1 cellular context compared by ENCODE assay signal in genomic region chr6:158633127-158633526, GRCh38.
TF ChIP-seq lines count a peak whose summit lies in the region.

No MANE protein-coding gene starts in this region.

TF ChIP-seq in K562, 482 proteins besides CTCF, POLR2A, EP300 and RAD21:
- TF ChIP-seq, protein P1, sequence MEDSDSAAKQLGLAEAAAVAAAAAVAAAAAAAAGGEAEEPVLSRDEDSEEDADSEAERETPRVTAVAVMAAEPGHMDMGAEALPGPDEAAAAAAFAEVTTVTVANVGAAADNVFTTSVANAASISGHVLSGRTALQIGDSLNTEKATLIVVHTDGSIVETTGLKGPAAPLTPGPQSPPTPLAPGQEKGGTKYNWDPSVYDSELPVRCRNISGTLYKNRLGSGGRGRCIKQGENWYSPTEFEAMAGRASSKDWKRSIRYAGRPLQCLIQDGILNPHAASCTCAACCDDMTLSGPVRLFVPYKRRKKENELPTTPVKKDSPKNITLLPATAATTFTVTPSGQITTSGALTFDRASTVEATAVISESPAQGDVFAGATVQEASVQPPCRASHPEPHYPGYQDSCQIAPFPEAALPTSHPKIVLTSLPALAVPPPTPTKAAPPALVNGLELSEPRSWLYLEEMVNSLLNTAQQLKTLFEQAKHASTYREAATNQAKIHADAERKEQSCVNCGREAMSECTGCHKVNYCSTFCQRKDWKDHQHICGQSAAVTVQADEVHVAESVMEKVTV (CRISPR knock-in tag; IDR thresholded peaks at IDR 0.05) = no peak
- TF ChIP-seq ZNF408 (CRISPR knock-in tag; IDR thresholded peaks at IDR 0.05; ENCODE audit: low read depth) = no peak
- no peak for TF ChIP-seq ZC3H11A (IDR thresholded peaks at IDR 0.05; ENCODE audit: low read depth, low read length)
- no peak for TF ChIP-seq ELF1 (tag; IDR thresholded peaks at IDR 0.05)
- TF ChIP-seq ETS2 (tag; IDR thresholded peaks at IDR 0.05; ENCODE audit: borderline replicate concordance, poor library complexity, severe bottlenecking) = no peak
- TF ChIP-seq ZNF277 (CRISPR knock-in tag; IDR thresholded peaks at IDR 0.05; ENCODE audit: borderline replicate concordance) = no peak
- no peak for TF ChIP-seq POLR2AphosphoS2 (IDR thresholded peaks at IDR 0.05; ENCODE audit: low read length)
- no peak for TF ChIP-seq CREM (IDR thresholded peaks at IDR 0.05; ENCODE audit: low read depth)
- no peak for TF ChIP-seq ZMIZ1 (IDR thresholded peaks at IDR 0.05; ENCODE audit: low read depth in 2 of 2, low read length in 2 of 2)
- no peak for TF ChIP-seq EZH2 (IDR thresholded peaks at IDR 0.05; ENCODE audit: borderline replicate concordance, low read depth, low read length)
- no peak for TF ChIP-seq ZNF398 (CRISPR knock-in tag; IDR thresholded peaks at IDR 0.05)
- no peak for TF ChIP-seq KLF6 (CRISPR knock-in tag; IDR thresholded peaks at IDR 0.05; ENCODE audit: borderline replicate concordance)
- TF ChIP-seq PHTF2 (CRISPR knock-in tag; IDR thresholded peaks at IDR 0.05) = no peak
- TF ChIP-seq, protein P2, sequence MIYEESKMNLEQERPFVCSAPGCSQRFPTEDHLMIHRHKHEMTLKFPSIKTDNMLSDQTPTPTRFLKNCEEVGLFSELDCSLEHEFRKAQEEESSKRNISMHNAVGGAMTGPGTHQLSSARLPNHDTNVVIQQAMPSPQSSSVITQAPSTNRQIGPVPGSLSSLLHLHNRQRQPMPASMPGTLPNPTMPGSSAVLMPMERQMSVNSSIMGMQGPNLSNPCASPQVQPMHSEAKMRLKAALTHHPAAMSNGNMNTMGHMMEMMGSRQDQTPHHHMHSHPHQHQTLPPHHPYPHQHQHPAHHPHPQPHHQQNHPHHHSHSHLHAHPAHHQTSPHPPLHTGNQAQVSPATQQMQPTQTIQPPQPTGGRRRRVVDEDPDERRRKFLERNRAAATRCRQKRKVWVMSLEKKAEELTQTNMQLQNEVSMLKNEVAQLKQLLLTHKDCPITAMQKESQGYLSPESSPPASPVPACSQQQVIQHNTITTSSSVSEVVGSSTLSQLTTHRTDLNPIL (CRISPR knock-in tag; IDR thresholded peaks at IDR 0.05) = no peak
